Comparison of ENCODE assay signal across 8 cellular contexts in genomic region chr5:132674671-132675506, GRCh38.
DNase-seq lines count a peak whose midpoint lies in the region; ATAC-seq lines count a peak whose summit lies in the region.

No MANE protein-coding gene starts in this region.

- H3K4me3 ChIP-seq in duodenal mucosa (ENCODE audit: low read depth in 1 of 2, low read length in 2 of 2) = no peak overlapping the region
- H3K4me3 ChIP-seq in skeletal muscle cell (ENCODE audit: low read depth, low read length) = no peak overlapping the region

- ATAC-seq in GM18520 (IDR thresholded peaks at IDR 0.05; ENCODE audit: unreplicated experiment) (peak; percentile 67), GM21825 (IDR thresholded peaks at IDR 0.05; ENCODE audit: unreplicated experiment) (peak; percentile 82)

- peak; percentile 14 for DNase-seq in KBM-7
- DNase-seq in skeletal muscle cell (ENCODE audit: low read depth) = peak; percentile 88
- DNase-seq in NCI-H1105 (lab: John Stamatoyannopoulos, UW) = no peak
- DNase-seq in NCI-H187 treated with DMSO at 0.1 percent for 48 hours (lab: John Stamatoyannopoulos, UW) = no peak
- DNase-seq in activated effector memory CD4-positive, alpha-beta T cell treated with Interleukin-2 at 50 U/mL for 16 hours = no peak

- H3K27ac ChIP-seq in duodenal mucosa (ENCODE audit: low read depth, low read length) = peak overlapping the region; percentile 60

- no peaks in the 10 kb centered on the region for H3K9me3 ChIP-seq in duodenal mucosa (ENCODE audit: control insufficient read depth in 1 of 2, low read length in 2 of 2)

- peaks cover 20 to 21% of the 10 kb centered on the region in 2 donors for H3K4me1 ChIP-seq in duodenal mucosa (ENCODE audit: control insufficient read depth in 1 of 2, insufficient read depth in 2 of 2, low read length in 2 of 2)

- in situ Hi-C loops in KBM-7 (cut with MboI; ENCODE audit: low pct_unique_long_range_greater_than_20kb, low sequenced_read_pairs) = no loop called here

- H3K36me3 ChIP-seq in duodenal mucosa (ENCODE audit: control insufficient read depth in 1 of 2, insufficient read depth in 2 of 2, low read length in 2 of 2) = no peaks in the 10 kb centered on the region

- H3K27me3 ChIP-seq in duodenal mucosa (ENCODE audit: control insufficient read depth in 1 of 2, insufficient read depth in 2 of 2, low read length in 2 of 2) = no peaks in the 10 kb centered on the region

- no peak overlapping the region for H3K9ac ChIP-seq in duodenal mucosa (ENCODE audit: low read depth in 1 of 2, low read length in 2 of 2)

Comparison
In these comparisons a context has a peak if more than half of its experiments do, and no peak if none do; other contexts are left out.
1. DNase-seq: peak in KBM-7 (single experiment) and skeletal muscle cell (single experiment); none in NCI-H1105 (single experiment), NCI-H187 treated with DMSO at 0.1 percent for 48 hours (single experiment) and activated effector memory CD4-positive, alpha-beta T cell treated with Interleukin-2 at 50 U/mL for 16 hours (single experiment).